In the genomic region with DNA sequence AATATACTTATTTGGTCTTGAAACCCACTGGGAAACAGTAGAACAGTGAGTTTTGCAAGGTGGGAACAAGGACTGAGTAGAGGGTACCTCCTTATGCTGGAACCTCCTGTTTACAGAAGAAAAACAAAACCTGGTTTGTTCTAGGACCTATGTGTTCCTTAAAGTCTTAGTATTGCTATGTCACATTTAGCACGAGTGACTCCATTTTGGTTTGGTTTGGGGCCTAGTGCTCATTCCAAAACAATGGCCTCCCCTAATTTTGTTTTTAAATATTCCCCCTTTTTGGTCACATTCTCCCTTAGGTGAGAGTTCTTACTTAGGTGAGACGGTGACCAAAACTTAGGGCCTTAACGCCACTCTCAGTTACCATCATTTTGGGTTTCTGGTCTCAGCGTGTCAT, we compare ENCODE assay signal across 17 cellular contexts. TPM values are rescaled to one million over a fixed set of nuclear protein-coding genes. Genes with fewer than 3 reads are reported as not detected.
DNase-seq lines count a peak whose midpoint lies in the region; ATAC-seq, FAIRE-seq and TF ChIP-seq lines count a peak whose summit lies in the region.
"Had no signal": no experiment of that assay in that cellular context is flagged by ENCODE, and none has a peak within 500 bp of the region (broad histone marks: within the 10 kb centered on the region; RNA-seq: fewer than 3 reads in every experiment).

No MANE protein-coding gene starts in this region.

- H3K36me3 ChIP-seq in Karpas-422 (ENCODE audit: insufficient read depth, low read length) (peaks cover 27% of the 10 kb centered on the region), Loucy (ENCODE audit: insufficient read depth, low read length) (no peaks in the 10 kb centered on the region), K562 (ENCODE audit: control insufficient read depth, insufficient read depth, low read length) (peaks cover 64% of the 10 kb centered on the region)
- no peaks in the 10 kb centered on the region for H3K36me3 ChIP-seq in effector memory CD4-positive, alpha-beta T cell (ENCODE audit: control insufficient read depth, insufficient read depth, low read length)

- CTCF ChIA-PET in K562 (lab: Yijun Ruan, JAX; ENCODE audit: low intra/inter-chr PET ratio) = no interaction called here

- TF ChIP-seq POLR2A in K562 (conservative IDR thresholded peaks at IDR 0.05) = no peak

- H3F3A ChIP-seq in Loucy (ENCODE audit: low read depth) = no peaks in the 10 kb centered on the region

- TF ChIP-seq CTCF in Loucy (conservative IDR thresholded peaks at IDR 0.05; ENCODE audit: low read length) = no peak
- TF ChIP-seq CTCF in K562 (IDR thresholded peaks at IDR 0.05 in 2 of 3, conservative IDR thresholded peaks at IDR 0.05 in 1 of 3; ENCODE audit: insufficient read depth in 2 of 3, low read depth in 1 of 3, low read length in 3 of 3) = no peak

- 95% methylated on average over 4 of the region's 4 CpGs for WGBS in K562 (ENCODE audit: insufficient coverage, low coverage, missing lambda C conversion rate)

- no peaks in the 10 kb centered on the region for H3K9me2 ChIP-seq in Karpas-422 (replicated peaks; ENCODE audit: insufficient read depth, low read length)
- H3K9me2 ChIP-seq in Loucy (replicated peaks; ENCODE audit: low read depth, low read length) = no peaks in the 10 kb centered on the region

- no peak overlapping the region for H3K4me3 ChIP-seq in Karpas-422 (ENCODE audit: low read length)
- no peak overlapping the region for H3K4me3 ChIP-seq in Loucy (ENCODE audit: low read length, poor library complexity, severe bottlenecking)
- H3K4me3 ChIP-seq in K562 = no peak overlapping the region
- no peak overlapping the region for H3K4me3 ChIP-seq in effector memory CD4-positive, alpha-beta T cell (ENCODE audit: insufficient read depth, low read depth, low read length, poor library complexity, severe bottlenecking)
- H3K4me3 ChIP-seq: HAP-1 had no signal

- no TSS peak for BruUV-seq in K562 (replicated peaks; lab: Mats Ljungman, UMichigan)

- H3K79me2 ChIP-seq in Karpas-422 (ENCODE audit: low read length) (peaks cover 58% of the 10 kb centered on the region), Loucy (ENCODE audit: insufficient read depth, low read length) (peaks cover 33% of the 10 kb centered on the region), K562 (ENCODE audit: control insufficient read depth, insufficient read depth, low read length) (peaks cover 63% of the 10 kb centered on the region)

- no peak for FAIRE-seq in K562 (lab: Jason Lieb, UNC)
- FAIRE-seq: G401.6, GM12892 had no signal

- no peak overlapping the region for H3K9ac ChIP-seq in Karpas-422 (ENCODE audit: low read length)
- H3K9ac ChIP-seq in Loucy (ENCODE audit: low read depth, low read length, poor library complexity, severe bottlenecking) = no peak overlapping the region
- H3K9ac ChIP-seq in K562 (ENCODE audit: insufficient read depth in 1 of 2, low read depth in 2 of 2, low read length in 2 of 2) = no peak overlapping the region

- H3K9me3 ChIP-seq in Karpas-422 (ENCODE audit: low read length) = no peaks in the 10 kb centered on the region
- no peaks in the 10 kb centered on the region for H3K9me3 ChIP-seq in Loucy (ENCODE audit: insufficient read depth, low read depth, low read length)
- no peaks in the 10 kb centered on the region for H3K9me3 ChIP-seq in K562 (replicated peaks; ENCODE audit: control insufficient read depth, insufficient read depth, low read depth, low read length)
- H3K9me3 ChIP-seq in effector memory CD4-positive, alpha-beta T cell (ENCODE audit: control insufficient read depth, low read length) = no peaks in the 10 kb centered on the region
- H3K9me3 ChIP-seq: HAP-1 had no signal

- no peak for ATAC-seq in K562

- H2AFZ ChIP-seq in Karpas-422 (ENCODE audit: low read length) (no peak overlapping the region), Loucy (ENCODE audit: low read length) (no peak overlapping the region), K562 (ENCODE audit: low read depth, low read length) (no peak overlapping the region)

- H3K27me3 ChIP-seq in Karpas-422 (ENCODE audit: low read length) (no peaks in the 10 kb centered on the region), Loucy (ENCODE audit: insufficient read depth, low read length, poor library complexity, severe bottlenecking) (no peaks in the 10 kb centered on the region), K562 (ENCODE audit: control insufficient read depth in 2 of 2, insufficient read depth in 2 of 2, low read length in 2 of 2) (no peaks in the 10 kb centered on the region)
- H3K27me3 ChIP-seq in effector memory CD4-positive, alpha-beta T cell (replicated peaks; ENCODE audit: control insufficient read depth, insufficient read depth, low read length, poor library complexity, severe bottlenecking) = no peaks in the 10 kb centered on the region

- H3K4me1 ChIP-seq in Karpas-422 (ENCODE audit: low read length) = peaks cover 42% of the 10 kb centered on the region
- H3K4me1 ChIP-seq in Loucy (ENCODE audit: insufficient read depth, low read length, poor library complexity, severe bottlenecking) = peaks cover 22% of the 10 kb centered on the region
- H3K4me1 ChIP-seq in K562 (replicated peaks in 1 of 2; ENCODE audit: control insufficient read depth in 2 of 2, insufficient read depth in 2 of 2, low read length in 2 of 2) = peaks cover 9 to 20% of the 10 kb centered on the region in 2 experiments; a peak in 3 of 5 replicates
- H3K4me1 ChIP-seq in effector memory CD4-positive, alpha-beta T cell (ENCODE audit: control insufficient read depth, insufficient read depth, low read length, poor library complexity, severe bottlenecking) = peaks cover 3% of the 10 kb centered on the region

- TF ChIP-seq EP300 in K562 (IDR thresholded peaks at IDR 0.05; ENCODE audit: low read length) = no peak

- POLR2A ChIA-PET in K562 (lab: Yijun Ruan, JAX) = interaction anchor here (0.5 to 0.8 kb wide), 2 partner anchors 15 to 30 kb away, joined by 3 to 4 read pairs; no protein-coding TSS in a partner anchor

- H3K4me2 ChIP-seq in Karpas-422 (ENCODE audit: low read depth, low read length, poor library complexity, severe bottlenecking) (no peak overlapping the region), Loucy (ENCODE audit: low read depth, low read length, poor library complexity, severe bottlenecking) (peak overlapping the region; percentile 32), K562 (ENCODE audit: insufficient read depth, low read length) (no peak overlapping the region)

- in situ Hi-C loops in K562 (cut with MboI) = no loop called here

- no peak for DNase-seq in Karpas-422
- DNase-seq in K562 (ENCODE audit: extremely low read depth in 1 of 4, low spot score in 3 of 4) = no peak
- DNase-seq in effector memory CD4-positive, alpha-beta T cell = no peak
- DNase-seq in NCI-H2227 (lab: John Stamatoyannopoulos, UW; ENCODE audit: unreplicated experiment) = no peak
- DNase-seq in NCI-H1417 treated with DMSO at 0.1 percent for 48 hours (lab: John Stamatoyannopoulos, UW) = no peak
- DNase-seq: C1 segment of cervical spinal cord; Calu3; CD4-positive, alpha-beta memory T cell; COR-L47; DMS53; DMS79 treated with DMSO at 0.1 percent for 48 hours; GOT3; HFFc6 had no signal

- no peak for TF ChIP-seq RAD21 in K562 (CRISPR knock-in tag; conservative IDR thresholded peaks at IDR 0.05 in 1 of 2, IDR thresholded peaks at IDR 0.05 in 1 of 2)

- intact Hi-C loops in K562 (cut with micrococcal nuclease) = loop anchor here (10.0 kb wide), 1 partner anchor 356 kb away; the partner anchor contains the start of gene XPA

- peak overlapping the region; percentile 55; the same call in 1 of the 2 replicates for H3K27ac ChIP-seq in Karpas-422 (ENCODE audit: low read length)
- no peak overlapping the region for H3K27ac ChIP-seq in K562 (ENCODE audit: extremely low read depth, low read depth, low read length)
- no peak overlapping the region for H3K27ac ChIP-seq in effector memory CD4-positive, alpha-beta T cell (ENCODE audit: insufficient read depth, low read length, poor library complexity, severe bottlenecking)

- no peaks in the 10 kb centered on the region for H3K9me1 ChIP-seq in K562 (ENCODE audit: control insufficient read depth, insufficient read depth, low read length)

- H4K20me1 ChIP-seq in Karpas-422 (ENCODE audit: insufficient read depth, low read depth, low read length) (peaks cover 14% of the 10 kb centered on the region), Loucy (ENCODE audit: insufficient read depth, low read length, poor library complexity, severe bottlenecking) (no peaks in the 10 kb centered on the region), K562 (replicated peaks; ENCODE audit: control insufficient read depth, insufficient read depth, low read length) (no peaks in the 10 kb centered on the region)

TF ChIP-seq in K562, 482 proteins besides CTCF, POLR2A, EP300 and RAD21 (continues in another document):
- TF ChIP-seq, protein P1, sequence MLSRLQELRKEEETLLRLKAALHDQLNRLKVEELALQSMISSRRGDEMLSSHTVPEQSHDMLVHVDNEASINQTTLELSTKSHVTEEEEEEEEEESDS (CRISPR knock-in tag; IDR thresholded peaks at IDR 0.05) = no peak

RNA-seq across cellular contexts. Expression of gene NANS, which starts 6.2 kb away (rescaled TPM):
- 77.9 and 135 TPM in 2 replicates for total RNA-seq in Karpas-422 (2014; rRNA removed; shearing (Covaris generic); ENCODE audit: low replicate concordance)
- 95.6 and 146 TPM in 2 replicates for total RNA-seq in K562 (2011; cell fraction: chromatin; rRNA removed; ENCODE audit: low replicate concordance)
- total RNA-seq in K562 (2011; cell fraction: nucleolus; rRNA removed) = 97.0 and 106 TPM in 2 replicates
- 94.6 and 118 TPM in 2 replicates for total RNA-seq in K562 (2011; cell fraction: nucleoplasm; rRNA removed)
- total RNA-seq in K562 (2014; rRNA removed) (181 and 197 TPM in 2 replicates), K562 (2014; rRNA removed; fragmentation: Illumina TruSeq; extraction: Trizol) (124 and 133 TPM in 2 replicates), K562 (2015; rRNA removed; fragmentation: Illumina TruSeq; extraction: Trizol) (151 and 156 TPM in 2 replicates), K562 (2021) (127 and 133 TPM in 2 replicates)
- polyA plus RNA-seq in K562 (2011; rRNA removed) (124 and 143 TPM in 2 replicates), K562 (2014; fragmentation: Illumina TruSeq; extraction: Trizol) (137 TPM in 2 replicates), K562 (2014; fragmentation: Nextera tagmentation; extraction: Ambion mirVana) (10 to 100 TPM; 37.1 to 64.3 TPM), K562 (2014; rRNA removed) (127 and 141 TPM in 2 replicates)
- polyA plus RNA-seq in K562 (2011; cell fraction: cytosol; rRNA removed) = 138 and 150 TPM in 2 replicates
- polyA plus RNA-seq in K562 (2011; cell fraction: nucleus; rRNA removed) = 49.2 and 61.9 TPM in 2 replicates
- polyA plus RNA-seq in K562 (2012) = 189 and 211 TPM in 2 replicates
- polyA minus RNA-seq in K562 (2011; rRNA and poly(A)+ RNA removed) = 139 and 167 TPM in 2 replicates
- 63.5 and 72.7 TPM in 2 replicates for polyA minus RNA-seq in K562 (2011; cell fraction: cytosol; rRNA and poly(A)+ RNA removed)
- polyA minus RNA-seq in K562 (2011; cell fraction: nucleus; rRNA and poly(A)+ RNA removed) = 26.9 and 42.3 TPM in 2 replicates
